ENCODE assay signal across 20 cellular contexts in genomic region chr6:23445157-23445710, GRCh38.
DNase-seq lines count a peak whose midpoint lies in the region; ATAC-seq and TF ChIP-seq lines count a peak whose summit lies in the region.
"Had no signal": no experiment of that assay in that cellular context is flagged by ENCODE, and none has a peak within 500 bp of the region (broad histone marks: within the 10 kb centered on the region; RNA-seq: fewer than 3 reads in every experiment).

No MANE protein-coding gene starts in this region.

- no peak for ATAC-seq in T-cell (replicated peaks in 1 of 4)
- ATAC-seq in GM19452 (IDR thresholded peaks at IDR 0.05; ENCODE audit: unreplicated experiment): no peak

- H3K27me3 Mint-ChIP-seq in T-cell: no peaks in the 10 kb centered on the region
- H3K27me3 Mint-ChIP-seq: activated naive CD8-positive, alpha-beta T cell treated with anti-CD3 and anti-CD28 coated beads, Interleukin-2, amount 10 ng/mL, durations not matched to agents 7 days and 5 days had no signal

- H3K9me3 ChIP-seq in SK-N-SH (no peaks in the 10 kb centered on the region), neural cell (ENCODE audit: low read length) (no peaks in the 10 kb centered on the region)
- H3K9me3 ChIP-seq: thoracic aorta had no signal

- H3K36me3 Mint-ChIP-seq in T-cell: no peaks in the 10 kb centered on the region
- H3K36me3 Mint-ChIP-seq: activated naive CD8-positive, alpha-beta T cell treated with anti-CD3 and anti-CD28 coated beads, Interleukin-2, amount 10 ng/mL, durations not matched to agents 7 days and 5 days had no signal

- H3K27ac Mint-ChIP-seq in T-cell: no peak overlapping the region
- H3K27ac Mint-ChIP-seq: activated naive CD8-positive, alpha-beta T cell treated with anti-CD3 and anti-CD28 coated beads, Interleukin-2, amount 10 ng/mL, durations not matched to agents 7 days and 5 days had no signal

- TF ChIP-seq RAD21 in SK-N-SH (IDR thresholded peaks at IDR 0.05; ENCODE audit: low read length): no peak
- no peak for TF ChIP-seq RAD21 in neural cell (conservative IDR thresholded peaks at IDR 0.05)

- TF ChIP-seq CTCF in SK-N-SH (IDR thresholded peaks at IDR 0.05) (no peak), neural cell (IDR thresholded peaks at IDR 0.05; ENCODE audit: poor library complexity, severe bottlenecking) (no peak)

- H3K9me3 Mint-ChIP-seq in T-cell: peaks cover 3 to 6% (median 5%) of the 10 kb centered on the region in 3 donors
- H3K9me3 Mint-ChIP-seq: activated naive CD8-positive, alpha-beta T cell treated with anti-CD3 and anti-CD28 coated beads, Interleukin-2, amount 10 ng/mL, durations not matched to agents 7 days and 5 days had no signal

- no peaks in the 10 kb centered on the region for H3K79me2 ChIP-seq in SK-N-SH (ENCODE audit: insufficient read depth)
- H3K79me2 ChIP-seq in neural cell (replicated peaks; ENCODE audit: insufficient read depth, low read length): peaks cover 5% of the 10 kb centered on the region

- H3K4me1 ChIP-seq in SK-N-SH (ENCODE audit: control insufficient read depth in 1 of 2, insufficient read depth in 2 of 2, low read depth in 1 of 2, low read length in 1 of 2): peaks cover 8 to 37% of the 10 kb centered on the region in 2 experiments; a peak in 3 of 4 replicates

- H3K27ac ChIP-seq in SK-N-SH (ENCODE audit: low read depth in 2 of 2, low read length in 1 of 2) (peak overlapping the region; percentile 28 to 98; a peak in 3 of 4 replicates), neural cell (ENCODE audit: low read length) (peak overlapping the region; percentile 76)
- H3K27ac ChIP-seq: thoracic aorta had no signal

- H3K4me3 ChIP-seq in SK-N-SH (ENCODE audit: low read depth in 2 of 2, low read length in 1 of 2) (no peak overlapping the region), neural cell (ENCODE audit: low read length) (no peak overlapping the region)
- H3K4me3 ChIP-seq: thoracic aorta had no signal

- no peaks in the 10 kb centered on the region for H3K27me3 ChIP-seq in SK-N-SH (ENCODE audit: insufficient read depth)
- H3K27me3 ChIP-seq in neural cell (ENCODE audit: insufficient read depth, low read depth, low read length): no peaks in the 10 kb centered on the region

- H3K4me1 Mint-ChIP-seq in T-cell: no peaks in the 10 kb centered on the region
- H3K4me1 Mint-ChIP-seq: activated naive CD8-positive, alpha-beta T cell treated with anti-CD3 and anti-CD28 coated beads, Interleukin-2, amount 10 ng/mL, durations not matched to agents 7 days and 5 days had no signal

- peak; percentile 10 for DNase-seq in GM04504 (ENCODE audit: low read depth)
- DNase-seq in SK-N-SH: no peak
- DNase-seq in fibroblast of the conjunctiva (ENCODE audit: low read depth): peak; percentile 70
- DNase-seq in SIG-M5 (lab: John Stamatoyannopoulos, UW): no peak
- no peak for DNase-seq in T-cell
- DNase-seq in NK-92 treated with Interleukin-12 subunit alpha and Interleukin-12 subunit beta, amount 100 ng/mL, for 24 hours (lab: John Stamatoyannopoulos, UW): no peak
- DNase-seq: activated naive CD8-positive, alpha-beta T cell treated with anti-CD3 and anti-CD28 coated beads, Interleukin-2, amount 10 ng/mL, durations not matched to agents 7 days and 5 days; activated T-cell treated with anti-CD3 and anti-CD28 coated beads, Interleukin-2, amount 50 U/mL, for 1 hour; AML-193; Calu3; central memory CD4-positive, alpha-beta T cell; effector memory CD4-positive, alpha-beta T cell; GF-D8; Karpas-422; mesendoderm; NCI-H345; stimulated activated CD4-positive, alpha-beta T cell treated with anti-CD3 and anti-CD28 coated beads, Interleukin-4, amount 100 ng/mL, for 4 hours had no signal

- H3K4me2 ChIP-seq in SK-N-SH: no peak overlapping the region
- no peak overlapping the region for H3K4me2 ChIP-seq in neural cell (ENCODE audit: low read length)

- H3K36me3 ChIP-seq in SK-N-SH (replicated peaks in 1 of 2; ENCODE audit: control insufficient read depth in 1 of 2, insufficient read depth in 2 of 2, low read length in 1 of 2) (no peaks in the 10 kb centered on the region), neural cell (ENCODE audit: insufficient read depth, low read length) (no peaks in the 10 kb centered on the region)
- H3K36me3 ChIP-seq: thoracic aorta had no signal

- H3K9me2 ChIP-seq in SK-N-SH: no peaks in the 10 kb centered on the region
- no peaks in the 10 kb centered on the region for H3K9me2 ChIP-seq in neural cell (ENCODE audit: insufficient read depth, low read length)

- H4K20me1 ChIP-seq in SK-N-SH (ENCODE audit: insufficient read depth): no peaks in the 10 kb centered on the region
- no peaks in the 10 kb centered on the region for H4K20me1 ChIP-seq in neural cell (ENCODE audit: insufficient read depth)

- CTCF ChIA-PET in SK-N-SH (lab: Yijun Ruan, JAX): interaction anchor here (0.8 to 5.4 kb wide), 15 partner anchors 12 to 1848 kb away, joined by 3 to 59 read pairs (median 4); no protein-coding TSS in a partner anchor
- CTCF ChIA-PET in T-cell (lab: Charles Lee): no interaction called here

- TF ChIP-seq EP300 in SK-N-SH (IDR thresholded peaks at IDR 0.05; ENCODE audit: borderline replicate concordance in 1 of 2, low read depth in 1 of 2, low read length in 1 of 2) (peak in 1 of 2 experiments; percentile 28; a peak in 2 of 4 replicates), neural cell (conservative IDR thresholded peaks at IDR 0.05; ENCODE audit: poor library complexity, severe bottlenecking) (no peak)

- 38% methylated on average over 5 of the region's 5 CpGs for WGBS in SK-N-SH (ENCODE audit: low lambda C conversion rate)

- H3K9ac ChIP-seq in SK-N-SH (no peak overlapping the region), neural cell (ENCODE audit: low read length) (peak overlapping the region; percentile 40)

- no peak overlapping the region for H3K4me3 Mint-ChIP-seq in T-cell
- H3K4me3 Mint-ChIP-seq: activated naive CD8-positive, alpha-beta T cell treated with anti-CD3 and anti-CD28 coated beads, Interleukin-2, amount 10 ng/mL, durations not matched to agents 7 days and 5 days had no signal

- H3F3A ChIP-seq in SK-N-SH (replicated peaks; ENCODE audit: insufficient read depth) (no peaks in the 10 kb centered on the region), neural cell (ENCODE audit: insufficient read depth, low read length, poor library complexity, severe bottlenecking) (peaks cover 11% of the 10 kb centered on the region)

- no peak overlapping the region for H2AFZ ChIP-seq in SK-N-SH (ENCODE audit: low read depth)
- no peak overlapping the region for H2AFZ ChIP-seq in neural cell (ENCODE audit: low read depth, low read length)

- POLR2A ChIA-PET in SK-N-SH (lab: Yijun Ruan, JAX) (interaction anchor here (1.3 to 3.7 kb wide), 3 partner anchors 441 to 1851 kb away, joined by 7 to 18 read pairs (median 13); partner anchors contain the start of gene SOX4), T-cell (lab: Charles Lee) (no interaction called here)

TF ChIP-seq in SK-N-SH, 30 proteins besides CTCF, POLR2A, EP300 and RAD21 (continues in another document):
- TF ChIP-seq RCOR1 (IDR thresholded peaks at IDR 0.05; ENCODE audit: low read length) (no peak), POLR2AphosphoS5 (IDR thresholded peaks at IDR 0.05; ENCODE audit: low read depth, low read length) (no peak), RXRA (IDR thresholded peaks at IDR 0.05; ENCODE audit: borderline replicate concordance, low read depth) (peak; percentile 37; the same call in 1 of the 2 replicates), EZH2phosphoT487 (IDR thresholded peaks at IDR 0.05; ENCODE audit: borderline replicate concordance, low read depth) (no peak), FOXJ3 (CRISPR knock-in tag; IDR thresholded peaks at IDR 0.05) (no peak), MXI1 (IDR thresholded peaks at IDR 0.05; ENCODE audit: low read depth, low read length) (no peak), FOXM1 (IDR thresholded peaks at IDR 0.05; ENCODE audit: low read depth) (0 out of 2 replicates have a peak, but pooled peaks have one; percentile 35), NRF1 (IDR thresholded peaks at IDR 0.05; ENCODE audit: low read depth, low read length) (no peak), RFX5 (IDR thresholded peaks at IDR 0.05; ENCODE audit: low read length) (no peak), GATA2 (CRISPR knock-in tag; IDR thresholded peaks at IDR 0.05) (no peak)

TF ChIP-seq in neural cell, 6 proteins besides CTCF, POLR2A, EP300 and RAD21:
- TF ChIP-seq POLR2AphosphoS5 (IDR thresholded peaks at IDR 0.05) (no peak), MXI1 (conservative IDR thresholded peaks at IDR 0.05; ENCODE audit: poor library complexity, severe bottlenecking) (no peak), TAF1 (IDR thresholded peaks at IDR 0.05; ENCODE audit: low read depth) (no peak), SMC3 (conservative IDR thresholded peaks at IDR 0.05; ENCODE audit: poor library complexity) (no peak), REST (IDR thresholded peaks at IDR 0.05; ENCODE audit: borderline replicate concordance) (no peak), EZH2 (IDR thresholded peaks at IDR 0.05; ENCODE audit: borderline replicate concordance, insufficient read depth, low read length, poor library complexity, severe bottlenecking) (no peak)

Comparison
In these comparisons a context has a peak if more than half of its experiments do, and no peak if none do; other contexts are left out.
1. DNase-seq: peak in GM04504 (single experiment) and fibroblast of the conjunctiva (single experiment); none in SK-N-SH (single experiment), SIG-M5 (single experiment), T-cell (0 of 34) and NK-92 treated with Interleukin-12 subunit alpha and Interleukin-12 subunit beta, amount 100 ng/mL, for 24 hours (single experiment).